1 cellular context compared by ENCODE assay signal in genomic region chr2:218230882-218231281, GRCh38.
TF ChIP-seq lines count a peak whose summit lies in the region.

No MANE protein-coding gene starts in this region.

TF ChIP-seq in GM12878, 131 proteins besides CTCF, POLR2A, EP300 and RAD21:
- TF ChIP-seq SPI1 (IDR thresholded peaks at IDR 0.05; ENCODE audit: borderline replicate concordance, insufficient read depth, low read depth, low read length) (no peak), NR2F1 (conservative IDR thresholded peaks at IDR 0.05) (peak; percentile 46; the same call in 1 of the 2 replicates), RUNX3 (IDR thresholded peaks at IDR 0.05; ENCODE audit: low read length) (peak; percentile 9; the same call in 1 of the 2 replicates), ZBED1 (IDR thresholded peaks at IDR 0.05; ENCODE audit: borderline replicate concordance) (no peak), CREB1 (IDR thresholded peaks at IDR 0.05; ENCODE audit: low read depth) (no peak), EGR1 (IDR thresholded peaks at IDR 0.05; ENCODE audit: borderline replicate concordance in 1 of 2, low read depth in 2 of 2, low read length in 2 of 2) (peak in 1 of 2 experiments; percentile 60; a peak in 2 of 3 replicates), BHLHE40 (IDR thresholded peaks at IDR 0.05; ENCODE audit: borderline replicate concordance in 1 of 2, low read depth in 2 of 2, low read length in 1 of 2) (no peak), ATF7 (IDR thresholded peaks at IDR 0.05; ENCODE audit: low read depth) (no peak), HDGF (IDR thresholded peaks at IDR 0.05) (peak; percentile 45; the same call in 1 of the 2 replicates), ELK1 (IDR thresholded peaks at IDR 0.05; ENCODE audit: low read depth, low read length) (no peak), RBBP5 (conservative IDR thresholded peaks at IDR 0.05) (no peak)
